In genomic region chr9:112844771-112845542, GRCh38 we compare ENCODE assay signal across 8 cellular contexts. TPM values are rescaled to one million over a fixed set of nuclear protein-coding genes. Genes with fewer than 3 reads are reported as not detected.
A peak's percentile ranks its signal among the peaks of the same experiment; 100 is the strongest.
DNase-seq lines count a peak whose midpoint lies in the region; ATAC-seq and TF ChIP-seq lines count a peak whose summit lies in the region.

No MANE protein-coding gene starts in this region.

- no peak overlapping the region for H3K27ac ChIP-seq in AG04450 (ENCODE audit: low read depth, low read length)

- H3K27ac Mint-ChIP-seq in mesothelial cell of epicardium = no peak overlapping the region

- peaks cover 5% of the 10 kb centered on the region for H3K4me1 Mint-ChIP-seq in mesothelial cell of epicardium

- TF ChIP-seq CTCF in AG04450 (IDR thresholded peaks at IDR 0.05; ENCODE audit: low read depth, low read length) (peak; percentile 99), mesothelial cell of epicardium (IDR thresholded peaks at IDR 0.05; ENCODE audit: unreplicated experiment) (peak; percentile 98)

- CTCF ChIA-PET in AG04450 (lab: Charles Lee) = interaction anchor here (0.6 to 5.5 kb wide), 11 partner anchors 8 to 1309 kb away, joined by 3 to 101 read pairs (median 3); no protein-coding TSS in a partner anchor

- no peak overlapping the region for H3K4me3 Mint-ChIP-seq in mesothelial cell of epicardium

- POLR2A ChIA-PET in AG04450 (lab: Yijun Ruan, JAX) = no interaction called here

- H3K4me3 ChIP-seq in AG04450 (ENCODE audit: low read depth, low read length) = no peak overlapping the region

- H3K27me3 ChIP-seq in AG04450 (ENCODE audit: control insufficient read depth, insufficient read depth, low read length) = no peaks in the 10 kb centered on the region

- no peaks in the 10 kb centered on the region for H3K9me3 Mint-ChIP-seq in mesothelial cell of epicardium

- no peaks in the 10 kb centered on the region for H3K36me3 Mint-ChIP-seq in mesothelial cell of epicardium

- no peaks in the 10 kb centered on the region for H3K27me3 Mint-ChIP-seq in mesothelial cell of epicardium (ENCODE audit: low read depth)

- no peaks in the 10 kb centered on the region for H3K9me3 ChIP-seq in AG04450 (ENCODE audit: control insufficient read depth, insufficient read depth, low read length)

- DNase-seq in AG04450 (ENCODE audit: low read depth, low spot score) = no peak
- DNase-seq in NCI-H748 (lab: John Stamatoyannopoulos, UW; ENCODE audit: unreplicated experiment) = peak; percentile 60
- peak; percentile 86 to 89 for DNase-seq in activated CD4-positive, alpha-beta T cell treated with anti-CD3 and anti-CD28 coated beads, Interleukin-2, amount 50 U/mL, for 48 hours
- peak; percentile 59 for DNase-seq in effector CD4-positive, alpha-beta T cell
- peak; percentile 39 to 92 for DNase-seq in mesothelial cell of epicardium (ENCODE audit: low spot score in 2 of 2, unreplicated experiment in 2 of 2)
- DNase-seq in stimulated activated CD8-positive, alpha-beta memory T cell treated with anti-CD3 and anti-CD28 coated beads, Interleukin-4, amount 100 ng/mL, for 1 hour (ENCODE audit: low read depth in 2 of 2, low spot score in 1 of 2) = peak; percentile 53 to 55

- peak; percentile 74 for ATAC-seq in GM18868 (IDR thresholded peaks at IDR 0.05; ENCODE audit: unreplicated experiment)
- peak; percentile 85 for ATAC-seq in HG03159 (IDR thresholded peaks at IDR 0.05; ENCODE audit: unreplicated experiment)

RNA-seq across cellular contexts. Expression of gene SLC46A2, which starts 45.7 kb away (rescaled TPM):
- polyA plus RNA-seq in AG04450 (2011; rRNA removed) = not detected in 2 replicates
- polyA minus RNA-seq in AG04450 (2011; rRNA and poly(A)+ RNA removed) = not detected in 2 replicates
- total RNA-seq in mesothelial cell of epicardium = not detected in 3 replicates
